Comparison of ENCODE assay signal across 24 cellular contexts in genomic region chrX:47169273-47169672, GRCh38. TPM values are rescaled to one million over a fixed set of nuclear protein-coding genes. Genes with fewer than 3 reads are reported as not detected.
DNase-seq lines count a peak whose midpoint lies in the region; ATAC-seq and TF ChIP-seq lines count a peak whose summit lies in the region.
"Had no signal": no experiment of that assay in that cellular context is flagged by ENCODE, and none has a peak within 500 bp of the region (broad histone marks: within the 10 kb centered on the region; RNA-seq: fewer than 3 reads in every experiment).

No MANE protein-coding gene starts in this region.

- no CpG with 5 or more reads among the region's 19 CpGs for WGBS in neuronal stem cell (ENCODE audit: extremely low coverage in 2 of 2, insufficient read length in 2 of 2, insufficient replicate concordance in 1 of 2), 2 donors

- CTCF ChIA-PET in activated CD4-positive, alpha-beta memory T cell treated with anti-CD3 and anti-CD28 coated beads, Interleukin-2, amount 10 ng/mL, durations not matched to agents 7 days and 5 days (lab: Charles Lee) = no interaction called here

- H3K27me3 Mint-ChIP-seq in T-helper 17 cell = no peaks in the 10 kb centered on the region
- no peaks in the 10 kb centered on the region for H3K27me3 Mint-ChIP-seq in activated CD4-positive, alpha-beta memory T cell treated with anti-CD3 and anti-CD28 coated beads, Interleukin-2, amount 10 ng/mL, durations not matched to agents 7 days and 5 days
- no peaks in the 10 kb centered on the region for H3K27me3 Mint-ChIP-seq in stimulated activated naive CD8-positive, alpha-beta T cell treated with anti-CD3 and anti-CD28 coated beads, Interleukin-15, amount 100 ng/mL, for 72 hours
- H3K27me3 Mint-ChIP-seq: CD4-positive, alpha-beta memory T cell had no signal

- DNase-seq in cardiac septum (ENCODE audit: low spot score) (peak; percentile 26), right atrium auricular region (ENCODE audit: low spot score) (no peak), T-helper 17 cell (no peak), neuronal stem cell (ENCODE audit: low spot score) (no peak), upper lobe of right lung (peak; percentile 10), erythroblast (lab: John Stamatoyannopoulos, UW) (no peak)
- no peak for DNase-seq in activated CD4-positive, alpha-beta memory T cell treated with anti-CD3 and anti-CD28 coated beads, Interleukin-2, amount 10 ng/mL, durations not matched to agents 7 days and 5 days
- no peak for DNase-seq in stimulated activated naive CD8-positive, alpha-beta T cell treated with anti-CD3 and anti-CD28 coated beads, Interleukin-15, amount 100 ng/mL, for 72 hours
- DNase-seq: C1 segment of cervical spinal cord; CD4-positive, alpha-beta memory T cell; DMS 273 treated with DMSO at 0.1 percent for 48 hours; DMS79; EL; GDM1; Karpas-422; NCI-H1092 treated with DMSO at 0.1 percent for 48 hours; NCI-H1436; NCI-H187; NCI-H2107; NCI-H446 treated with DMSO at 0.1 percent for 48 hours; NCI-H526; PC-9; SJCRH30 had no signal

- H3K4me3 Mint-ChIP-seq in T-helper 17 cell = no peak overlapping the region
- H3K4me3 Mint-ChIP-seq in activated CD4-positive, alpha-beta memory T cell treated with anti-CD3 and anti-CD28 coated beads, Interleukin-2, amount 10 ng/mL, durations not matched to agents 7 days and 5 days = no peak overlapping the region
- H3K4me3 Mint-ChIP-seq in stimulated activated naive CD8-positive, alpha-beta T cell treated with anti-CD3 and anti-CD28 coated beads, Interleukin-15, amount 100 ng/mL, for 72 hours = no peak overlapping the region
- H3K4me3 Mint-ChIP-seq: CD4-positive, alpha-beta memory T cell had no signal

- no peak overlapping the region for H3K14ac ChIP-seq in neuronal stem cell (ENCODE audit: low read length)

- peaks cover 0 to 8% of the 10 kb centered on the region in 2 donors for H3K4me1 ChIP-seq in right atrium auricular region
- no peaks in the 10 kb centered on the region for H3K4me1 ChIP-seq in neuronal stem cell (ENCODE audit: control insufficient read depth in 2 of 2, insufficient read depth in 1 of 2, low read depth in 1 of 2, low read length in 2 of 2)
- H3K4me1 ChIP-seq in upper lobe of right lung = no peaks in the 10 kb centered on the region
- H3K4me1 ChIP-seq: A549, SJCRH30 had no signal

- no peak overlapping the region for H3K9ac ChIP-seq in neuronal stem cell (ENCODE audit: low read depth, low read length, poor library complexity)

- H2AFZ ChIP-seq in neuronal stem cell (ENCODE audit: low read length) = no peak overlapping the region
- H2AFZ ChIP-seq: PC-9 had no signal

- H2BK120ac ChIP-seq in neuronal stem cell (ENCODE audit: low read depth, low read length) = no peak overlapping the region

- H3K27ac ChIP-seq in right atrium auricular region (no peak overlapping the region), neuronal stem cell (replicated peaks; ENCODE audit: low read length) (no peak overlapping the region), upper lobe of right lung (no peak overlapping the region)
- H3K27ac ChIP-seq: A549, PC-9, SJCRH30 had no signal

- H3K36me3 Mint-ChIP-seq in T-helper 17 cell (ENCODE audit: low read depth) = peaks cover 2% of the 10 kb centered on the region
- H3K36me3 Mint-ChIP-seq in activated CD4-positive, alpha-beta memory T cell treated with anti-CD3 and anti-CD28 coated beads, Interleukin-2, amount 10 ng/mL, durations not matched to agents 7 days and 5 days (ENCODE audit: low read depth) = peaks cover 29% of the 10 kb centered on the region

- no peak overlapping the region for H2AK5ac ChIP-seq in neuronal stem cell (ENCODE audit: low read depth, low read length)

- no peak overlapping the region for H2BK5ac ChIP-seq in neuronal stem cell (ENCODE audit: low read length)

- H3K27me3 ChIP-seq in right atrium auricular region (no peaks in the 10 kb centered on the region), neuronal stem cell (ENCODE audit: control insufficient read depth in 3 of 3, insufficient read depth in 3 of 3, low read depth in 1 of 3, low read length in 3 of 3) (peaks cover 0 to 46% (median 0%) of the 10 kb centered on the region in 3 experiments), upper lobe of right lung (no peaks in the 10 kb centered on the region)
- H3K27me3 ChIP-seq: SJCRH30 had no signal

- ATAC-seq in T-helper 17 cell (no peak), upper lobe of right lung (no peak)
- ATAC-seq in stimulated activated naive CD8-positive, alpha-beta T cell treated with anti-CD3 and anti-CD28 coated beads, Interleukin-15, amount 100 ng/mL, for 72 hours = no peak

- no peak overlapping the region for H2BK15ac ChIP-seq in neuronal stem cell (ENCODE audit: low read length)

- TF ChIP-seq CTCF in right atrium auricular region (IDR thresholded peaks at IDR 0.05) (no peak), upper lobe of right lung (IDR thresholded peaks at IDR 0.05) (no peak)

- no peak overlapping the region for H3K23ac ChIP-seq in neuronal stem cell (ENCODE audit: low read depth, low read length, poor library complexity)

- intact Hi-C loops in cardiac septum (cut with DNase I) (no loop called here), upper lobe of right lung (cut with DNase I) (no loop called here)

- H3K18ac ChIP-seq in neuronal stem cell (ENCODE audit: low read length) = no peak overlapping the region

- H3K4me1 Mint-ChIP-seq in T-helper 17 cell = no peaks in the 10 kb centered on the region
- no peaks in the 10 kb centered on the region for H3K4me1 Mint-ChIP-seq in activated CD4-positive, alpha-beta memory T cell treated with anti-CD3 and anti-CD28 coated beads, Interleukin-2, amount 10 ng/mL, durations not matched to agents 7 days and 5 days
- no peaks in the 10 kb centered on the region for H3K4me1 Mint-ChIP-seq in stimulated activated naive CD8-positive, alpha-beta T cell treated with anti-CD3 and anti-CD28 coated beads, Interleukin-15, amount 100 ng/mL, for 72 hours

- peaks cover 5% of the 10 kb centered on the region for H3K79me1 ChIP-seq in neuronal stem cell (ENCODE audit: low read depth, low read length)

- no peak overlapping the region for H3K4ac ChIP-seq in neuronal stem cell (ENCODE audit: low read length)

- H3K27ac Mint-ChIP-seq in T-helper 17 cell = peak overlapping the region; percentile 11
- H3K27ac Mint-ChIP-seq in activated CD4-positive, alpha-beta memory T cell treated with anti-CD3 and anti-CD28 coated beads, Interleukin-2, amount 10 ng/mL, durations not matched to agents 7 days and 5 days = no peak overlapping the region
- H3K27ac Mint-ChIP-seq in stimulated activated naive CD8-positive, alpha-beta T cell treated with anti-CD3 and anti-CD28 coated beads, Interleukin-15, amount 100 ng/mL, for 72 hours = no peak overlapping the region

- no peak overlapping the region for H3K4me3 ChIP-seq in right atrium auricular region
- no peak overlapping the region for H3K4me3 ChIP-seq in neuronal stem cell (ENCODE audit: low read length in 2 of 2)
- no peak overlapping the region for H3K4me3 ChIP-seq in upper lobe of right lung
- H3K4me3 ChIP-seq: A549, PC-9, SJCRH30 had no signal

- H3K36me3 ChIP-seq in right atrium auricular region = peaks cover 23% of the 10 kb centered on the region
- H3K36me3 ChIP-seq in neuronal stem cell (replicated peaks in 1 of 2; ENCODE audit: control insufficient read depth in 2 of 2, insufficient read depth in 2 of 2, low read length in 2 of 2) = peaks cover 22 to 60% of the 10 kb centered on the region in 2 donors
- peaks cover 13% of the 10 kb centered on the region for H3K36me3 ChIP-seq in upper lobe of right lung
- H3K36me3 ChIP-seq: SJCRH30 had no signal

- POLR2A ChIA-PET in activated CD4-positive, alpha-beta memory T cell treated with anti-CD3 and anti-CD28 coated beads, Interleukin-2, amount 10 ng/mL, durations not matched to agents 7 days and 5 days (lab: Charles Lee) = no interaction called here

- H2BK12ac ChIP-seq in neuronal stem cell (ENCODE audit: low read length) = no peak overlapping the region

- H3K9me3 ChIP-seq in right atrium auricular region (peaks cover 0 to 5% of the 10 kb centered on the region in 2 donors), T-helper 17 cell (ENCODE audit: control insufficient read depth, low read length, poor library complexity, severe bottlenecking) (no peaks in the 10 kb centered on the region), neuronal stem cell (replicated peaks in 1 of 2; ENCODE audit: control insufficient read depth in 2 of 2, insufficient read depth in 1 of 2, low read depth in 1 of 2, low read length in 2 of 2) (peaks cover 0 to 6% of the 10 kb centered on the region in 2 donors), upper lobe of right lung (no peaks in the 10 kb centered on the region)
- H3K9me3 ChIP-seq: A549, SJCRH30 had no signal

- peak overlapping the region; percentile 43 for H4K8ac ChIP-seq in neuronal stem cell (ENCODE audit: low read depth, low read length)

- no peak overlapping the region for H4K91ac ChIP-seq in neuronal stem cell (ENCODE audit: low read depth, low read length, poor library complexity)

- H3K9me3 Mint-ChIP-seq in activated CD4-positive, alpha-beta memory T cell treated with anti-CD3 and anti-CD28 coated beads, Interleukin-2, amount 10 ng/mL, durations not matched to agents 7 days and 5 days = no peaks in the 10 kb centered on the region
- H3K9me3 Mint-ChIP-seq in stimulated activated naive CD8-positive, alpha-beta T cell treated with anti-CD3 and anti-CD28 coated beads, Interleukin-15, amount 100 ng/mL, for 72 hours = no peaks in the 10 kb centered on the region

- no peak for TF ChIP-seq POLR2A in erythroblast (IDR thresholded peaks at IDR 0.05; ENCODE audit: low read length)

- H3K4me2 ChIP-seq in neuronal stem cell (ENCODE audit: insufficient read depth, low read length, poor library complexity, severe bottlenecking) = no peak overlapping the region
- H3K4me2 ChIP-seq: A549, PC-9 had no signal

RNA-seq across cellular contexts. Expression of gene RBM10, which starts 24.3 kb away (rescaled TPM):
- total RNA-seq in cardiac septum = 27.1 TPM
- total RNA-seq in right atrium auricular region = 10 to 100 TPM; 22.1 to 32.1 TPM
- total RNA-seq in T-helper 17 cell = 10 to 100 TPM; 33.0 to 36.5 TPM
- polyA plus RNA-seq in neuronal stem cell (2013, experiment 1 of 2) = 45.7 TPM
- 43.8 TPM for polyA plus RNA-seq in neuronal stem cell (2013, experiment 2 of 2)
- total RNA-seq in upper lobe of right lung = 31.9 TPM
- 10 to 100 TPM; 55.3 to 57.0 TPM for total RNA-seq in activated CD4-positive, alpha-beta memory T cell treated with anti-CD3 and anti-CD28 coated beads, Interleukin-2, amount 10 ng/mL, durations not matched to agents 7 days and 5 days

RNA-seq across cellular contexts. Expression of gene UBA1, which starts 24.4 kb away (rescaled TPM):
- total RNA-seq in cardiac septum (160 TPM), right atrium auricular region (100 to 1,000 TPM; 102 to 136 TPM), T-helper 17 cell (100 to 1,000 TPM; 109 to 112 TPM), upper lobe of right lung (161 TPM)
- polyA plus RNA-seq in neuronal stem cell (2013, experiment 1 of 2) = 139 TPM
- polyA plus RNA-seq in neuronal stem cell (2013, experiment 2 of 2) = 137 TPM
- 100 to 1,000 TPM; 180 to 187 TPM for total RNA-seq in activated CD4-positive, alpha-beta memory T cell treated with anti-CD3 and anti-CD28 coated beads, Interleukin-2, amount 10 ng/mL, durations not matched to agents 7 days and 5 days

RNA-seq across cellular contexts. Expression of gene NDUFB11, which starts 24.8 kb away (rescaled TPM):
- total RNA-seq in cardiac septum (109 TPM), right atrium auricular region (100 to 1,000 TPM; 113 to 120 TPM), T-helper 17 cell (10 to 100 TPM; 55.4 to 55.6 TPM), upper lobe of right lung (57.4 TPM)
- polyA plus RNA-seq in neuronal stem cell (2013, experiment 1 of 2) = 136 TPM
- 138 TPM for polyA plus RNA-seq in neuronal stem cell (2013, experiment 2 of 2)
- 10 to 100 TPM; 89.0 to 89.8 TPM for total RNA-seq in activated CD4-positive, alpha-beta memory T cell treated with anti-CD3 and anti-CD28 coated beads, Interleukin-2, amount 10 ng/mL, durations not matched to agents 7 days and 5 days

RNA-seq across cellular contexts. Expression of gene CDK16, which starts 49.2 kb away (rescaled TPM):
- total RNA-seq in cardiac septum (177 TPM), right atrium auricular region (100 to 1,000 TPM; 128 to 140 TPM), T-helper 17 cell (100 to 1,000 TPM; 123 to 145 TPM), upper lobe of right lung (66.4 TPM)
- polyA plus RNA-seq in neuronal stem cell (2013, experiment 1 of 2) = 136 TPM
- 138 TPM for polyA plus RNA-seq in neuronal stem cell (2013, experiment 2 of 2)
- 10 to 100 TPM; 59.6 to 60.0 TPM for total RNA-seq in activated CD4-positive, alpha-beta memory T cell treated with anti-CD3 and anti-CD28 coated beads, Interleukin-2, amount 10 ng/mL, durations not matched to agents 7 days and 5 days

Comparison
In these comparisons a context has a peak if more than half of its experiments do, and no peak if none do; other contexts are left out.
1. DNase-seq: peak in cardiac septum (single experiment) and upper lobe of right lung (single experiment); none in right atrium auricular region (single experiment), T-helper 17 cell (0 of 3), neuronal stem cell (single experiment), erythroblast (0 of 2), activated CD4-positive, alpha-beta memory T cell treated with anti-CD3 and anti-CD28 coated beads, Interleukin-2, amount 10 ng/mL, durations not matched to agents 7 days and 5 days (single experiment) and stimulated activated naive CD8-positive, alpha-beta T cell treated with anti-CD3 and anti-CD28 coated beads, Interleukin-15, amount 100 ng/mL, for 72 hours (0 of 2).